Comparison of ENCODE assay signal across 10 cellular contexts in the genomic region with DNA sequence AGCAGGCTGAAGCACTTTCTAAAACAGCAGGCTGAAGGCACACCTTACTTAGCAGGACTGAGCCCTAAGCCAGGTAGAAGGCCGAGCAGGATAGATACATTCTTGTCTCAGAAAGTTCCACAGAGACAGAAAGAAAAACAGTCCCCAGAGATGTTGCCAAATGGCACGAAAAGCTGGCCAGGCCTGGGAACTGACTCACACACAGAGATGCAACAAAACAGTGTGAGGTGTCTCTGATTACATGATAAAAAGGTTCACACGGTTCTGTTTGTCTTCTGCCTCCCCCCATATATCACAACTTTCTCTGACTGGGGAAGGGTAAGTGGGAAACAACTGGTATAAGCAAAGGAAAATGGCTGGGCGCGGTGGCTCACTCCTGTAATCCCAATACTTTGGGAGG. TPM values are rescaled to one million over a fixed set of nuclear protein-coding genes. Genes with fewer than 3 reads are reported as not detected.
DNase-seq lines count a peak whose midpoint lies in the region; ATAC-seq, FAIRE-seq and TF ChIP-seq lines count a peak whose summit lies in the region.
"Had no signal": no experiment of that assay in that cellular context is flagged by ENCODE, and none has a peak within 500 bp of the region (broad histone marks: within the 10 kb centered on the region; RNA-seq: fewer than 3 reads in every experiment).

No MANE protein-coding gene starts in this region.

- 56% methylated on average over 5 of the region's 5 CpGs for WGBS in esophagus muscularis mucosa

- peak overlapping the region in 1 of 4 donors; percentile 74 for H3K4me3 Mint-ChIP-seq in CD4-positive, CD25-positive, alpha-beta regulatory T cell
- H3K4me3 Mint-ChIP-seq in osteocyte (ENCODE audit: unreplicated experiment): no peak overlapping the region
- no peak overlapping the region for H3K4me3 Mint-ChIP-seq in stimulated activated effector memory CD8-positive, alpha-beta T cell treated with anti-CD3 and anti-CD28 coated beads, Interleukin-12 subunit alpha, Interleukin-12 subunit beta, amount 100 ng/mL, for 72 hours

- peaks cover 34% of the 10 kb centered on the region for H3K4me1 ChIP-seq in CD4-positive, CD25-positive, alpha-beta regulatory T cell (ENCODE audit: control insufficient read depth, insufficient read depth, low read length, poor library complexity, severe bottlenecking)
- H3K4me1 ChIP-seq in esophagus muscularis mucosa: peaks cover 70 to 77% (median 73%) of the 10 kb centered on the region in 4 donors

- no peak for TF ChIP-seq POLR2A in esophagus muscularis mucosa (IDR thresholded peaks at IDR 0.05; ENCODE audit: low read depth)

- FAIRE-seq in RCC 7860 (lab: Jason Lieb, UNC): no peak

- no peak for TF ChIP-seq EP300 in esophagus muscularis mucosa (IDR thresholded peaks at IDR 0.05)

- H3K9me3 Mint-ChIP-seq in CD4-positive, CD25-positive, alpha-beta regulatory T cell: peaks cover 0 to 1% (median 0%) of the 10 kb centered on the region in 7 donors
- H3K9me3 Mint-ChIP-seq in osteocyte (ENCODE audit: unreplicated experiment): no peaks in the 10 kb centered on the region
- H3K9me3 Mint-ChIP-seq in stimulated activated effector memory CD8-positive, alpha-beta T cell treated with anti-CD3 and anti-CD28 coated beads, Interleukin-12 subunit alpha, Interleukin-12 subunit beta, amount 100 ng/mL, for 72 hours: no peaks in the 10 kb centered on the region
- H3K9me3 Mint-ChIP-seq: activated T-helper 1 cell treated with anti-CD3 and anti-CD28 coated beads, Interleukin-12 subunit alpha, Interleukin-12 subunit beta, Interleukin-2, Interleukin-4 antibody, amounts not matched to agents 30 ng/mL and 10 ng/mL and 1 ng/mL, durations not matched to agents 14 hours and 24 hours and 36 hours had no signal

- H3K9me3 ChIP-seq in CD4-positive, CD25-positive, alpha-beta regulatory T cell (ENCODE audit: control insufficient read depth in 2 of 2, low read length in 2 of 2): no peaks in the 10 kb centered on the region
- H3K9me3 ChIP-seq in esophagus muscularis mucosa: no peaks in the 10 kb centered on the region

- H3K4me3 ChIP-seq in CD4-positive, CD25-positive, alpha-beta regulatory T cell (ENCODE audit: low read depth, low read length): no peak overlapping the region
- H3K4me3 ChIP-seq in esophagus muscularis mucosa: peak overlapping the region in 3 of 4 donors; percentile 22 to 92 (median 79)

- no peaks in the 10 kb centered on the region for H3K27me3 ChIP-seq in CD4-positive, CD25-positive, alpha-beta regulatory T cell (ENCODE audit: control insufficient read depth, insufficient read depth, low read length)
- no peaks in the 10 kb centered on the region for H3K27me3 ChIP-seq in esophagus muscularis mucosa

- no peak for DNase-seq in CD4-positive, CD25-positive, alpha-beta regulatory T cell
- peak; percentile 54 for DNase-seq in RCC 7860 (ENCODE audit: low spot score)
- no peak for DNase-seq in esophagus muscularis mucosa (ENCODE audit: extremely low spot score)
- DNase-seq in osteocyte (ENCODE audit: extremely low spot score, unreplicated experiment): no peak
- DNase-seq in stimulated activated effector memory CD8-positive, alpha-beta T cell treated with anti-CD3 and anti-CD28 coated beads, Interleukin-12 subunit alpha, Interleukin-12 subunit beta, amount 100 ng/mL, for 72 hours (ENCODE audit: low spot score in 2 of 2): no peak
- DNase-seq: RPMI8226 had no signal

- no peak for TF ChIP-seq CTCF in esophagus muscularis mucosa (IDR thresholded peaks at IDR 0.05)
- no peak for TF ChIP-seq CTCF in osteocyte (IDR thresholded peaks at IDR 0.05)

- peaks cover 30% of the 10 kb centered on the region for H3K36me3 ChIP-seq in CD4-positive, CD25-positive, alpha-beta regulatory T cell (ENCODE audit: control insufficient read depth, insufficient read depth, low read length)
- H3K36me3 ChIP-seq in esophagus muscularis mucosa: peaks cover 22 to 46% (median 43%) of the 10 kb centered on the region in 4 donors

- H3K27ac Mint-ChIP-seq in CD4-positive, CD25-positive, alpha-beta regulatory T cell: peak overlapping the region; percentile 26 to 55 (median 35)
- H3K27ac Mint-ChIP-seq in osteocyte (ENCODE audit: unreplicated experiment): peak overlapping the region; percentile 57
- H3K27ac Mint-ChIP-seq in stimulated activated effector memory CD8-positive, alpha-beta T cell treated with anti-CD3 and anti-CD28 coated beads, Interleukin-12 subunit alpha, Interleukin-12 subunit beta, amount 100 ng/mL, for 72 hours: no peak overlapping the region
- H3K27ac Mint-ChIP-seq: activated T-helper 1 cell treated with anti-CD3 and anti-CD28 coated beads, Interleukin-12 subunit alpha, Interleukin-12 subunit beta, Interleukin-2, Interleukin-4 antibody, amounts not matched to agents 30 ng/mL and 10 ng/mL and 1 ng/mL, durations not matched to agents 14 hours and 24 hours and 36 hours had no signal

- ATAC-seq in CD4-positive, CD25-positive, alpha-beta regulatory T cell (ENCODE audit: low read depth in 2 of 2): no peak
- ATAC-seq in GM19324 (IDR thresholded peaks at IDR 0.05; ENCODE audit: low FRiP score, unreplicated experiment): no peak
- no peak for ATAC-seq in HG03139 (IDR thresholded peaks at IDR 0.05; ENCODE audit: unreplicated experiment)
- ATAC-seq in GM21515 (IDR thresholded peaks at IDR 0.05; ENCODE audit: unreplicated experiment): no peak
- no peak for ATAC-seq in stimulated activated effector memory CD8-positive, alpha-beta T cell treated with anti-CD3 and anti-CD28 coated beads, Interleukin-12 subunit alpha, Interleukin-12 subunit beta, amount 100 ng/mL, for 72 hours

- intact Hi-C loops in esophagus muscularis mucosa (cut with DNase I): no loop called here

- peaks cover 14% of the 10 kb centered on the region for H3K36me3 Mint-ChIP-seq in CD4-positive, CD25-positive, alpha-beta regulatory T cell
- H3K36me3 Mint-ChIP-seq in osteocyte (ENCODE audit: unreplicated experiment): peaks cover 23% of the 10 kb centered on the region
- peaks cover 51% of the 10 kb centered on the region for H3K36me3 Mint-ChIP-seq in stimulated activated effector memory CD8-positive, alpha-beta T cell treated with anti-CD3 and anti-CD28 coated beads, Interleukin-12 subunit alpha, Interleukin-12 subunit beta, amount 100 ng/mL, for 72 hours

- peak overlapping the region; percentile 47 for H3K27ac ChIP-seq in CD4-positive, CD25-positive, alpha-beta regulatory T cell (ENCODE audit: insufficient read depth, low read length, poor library complexity, severe bottlenecking)
- peak overlapping the region; percentile 92 to 100 (median 100) for H3K27ac ChIP-seq in esophagus muscularis mucosa (replicated peaks in 1 of 4)

- peaks cover 7 to 49% (median 27%) of the 10 kb centered on the region in 4 donors for H3K4me1 Mint-ChIP-seq in CD4-positive, CD25-positive, alpha-beta regulatory T cell
- H3K4me1 Mint-ChIP-seq in osteocyte (ENCODE audit: unreplicated experiment): peaks cover 24% of the 10 kb centered on the region
- peaks cover 28% of the 10 kb centered on the region for H3K4me1 Mint-ChIP-seq in stimulated activated effector memory CD8-positive, alpha-beta T cell treated with anti-CD3 and anti-CD28 coated beads, Interleukin-12 subunit alpha, Interleukin-12 subunit beta, amount 100 ng/mL, for 72 hours

- no peaks in the 10 kb centered on the region for H3K27me3 Mint-ChIP-seq in CD4-positive, CD25-positive, alpha-beta regulatory T cell
- H3K27me3 Mint-ChIP-seq in osteocyte (ENCODE audit: unreplicated experiment): no peaks in the 10 kb centered on the region

RNA-seq across cellular contexts. Expression of gene WBP2, which starts 1.7 kb away (rescaled TPM):
- total RNA-seq in CD4-positive, CD25-positive, alpha-beta regulatory T cell: 118 TPM
- 100 to 1,000 TPM in 1 of 4 donors, 10 to 100 TPM in 3; 77.7 to 112 (median 91.2) TPM for polyA plus RNA-seq in CD4-positive, CD25-positive, alpha-beta regulatory T cell
- 10 to 100 TPM; 48.2 to 95.8 (median 85.2) TPM for total RNA-seq in esophagus muscularis mucosa
- total RNA-seq in osteocyte: 83.1 and 88.2 TPM in 2 replicates

RNA-seq across cellular contexts. Expression of gene UNC13D, which starts 9.2 kb away (rescaled TPM):
- 149 TPM for total RNA-seq in CD4-positive, CD25-positive, alpha-beta regulatory T cell
- polyA plus RNA-seq in CD4-positive, CD25-positive, alpha-beta regulatory T cell: 10 to 100 TPM; 41.6 to 51.7 (median 45.0) TPM
- total RNA-seq in esophagus muscularis mucosa: 1 to 10 TPM; 5.9 to 10.0 (median 9.0) TPM
- total RNA-seq in osteocyte: 3.3 and 3.6 TPM in 2 replicates

RNA-seq across cellular contexts. Expression of gene TRIM47, which starts 25.0 kb away (rescaled TPM):
- total RNA-seq in CD4-positive, CD25-positive, alpha-beta regulatory T cell: 3.6 TPM
- polyA plus RNA-seq in CD4-positive, CD25-positive, alpha-beta regulatory T cell: 10 to 100 TPM in 3 of 4 donors, 1 to 10 TPM in 1; 8.7 to 16.6 (median 15.8) TPM
- total RNA-seq in esophagus muscularis mucosa: 100 to 1,000 TPM in 1 of 4 donors, 10 to 100 TPM in 3; 67.8 to 147 (median 81.9) TPM
- 33.3 and 40.2 TPM in 2 replicates for total RNA-seq in osteocyte

RNA-seq across cellular contexts. Expression of gene TRIM65, which starts 43.3 kb away (rescaled TPM):
- 18.7 TPM for total RNA-seq in CD4-positive, CD25-positive, alpha-beta regulatory T cell
- polyA plus RNA-seq in CD4-positive, CD25-positive, alpha-beta regulatory T cell: 10 to 100 TPM; 16.9 to 24.3 (median 20.1) TPM
- 10 to 100 TPM; 13.3 to 36.4 (median 27.4) TPM for total RNA-seq in esophagus muscularis mucosa
- 26.3 and 26.9 TPM in 2 replicates for total RNA-seq in osteocyte

RNA-seq across cellular contexts. Expression of gene MRPL38, which starts 51.3 kb away (rescaled TPM):
- total RNA-seq in CD4-positive, CD25-positive, alpha-beta regulatory T cell: 118 TPM
- polyA plus RNA-seq in CD4-positive, CD25-positive, alpha-beta regulatory T cell: 10 to 100 TPM; 58.0 to 68.8 (median 64.8) TPM
- total RNA-seq in esophagus muscularis mucosa (10 to 100 TPM; 32.5 to 61.7 (median 44.1) TPM), osteocyte (71.1 and 73.6 TPM in 2 replicates)

Comparison
In these comparisons a context has a peak if more than half of its experiments do, and no peak if none do; other contexts are left out.
1. RNA of gene UNC13D, which starts 9.2 kb away (total RNA-seq): 149 TPM in CD4-positive, CD25-positive, alpha-beta regulatory T cell (single experiment); 5.9 to 10.0 TPM in esophagus muscularis mucosa and 3.3 to 3.6 TPM in osteocyte; every median in the first group is over 10 times any median in the second.